Comparison of ENCODE assay signal across 1 cellular context in genomic region chr7:140390466-140391190, GRCh38.
TF ChIP-seq lines count a peak whose summit lies in the region.

No MANE protein-coding gene starts in this region.

TF ChIP-seq in GM12878, 131 proteins besides CTCF, POLR2A, EP300 and RAD21 (continued from another document):
- TF ChIP-seq IRF5 (IDR thresholded peaks at IDR 0.05; ENCODE audit: borderline replicate concordance) (peak; percentile 20; the same call in 1 of the 2 replicates), CBX3 (IDR thresholded peaks at IDR 0.05; ENCODE audit: borderline replicate concordance, low read depth) (no peak), RB1 (IDR thresholded peaks at IDR 0.05; ENCODE audit: borderline replicate concordance) (peak; percentile 33; the same call in 1 of the 2 replicates), ZNF24 (IDR thresholded peaks at IDR 0.05) (no peak), HCFC1 (IDR thresholded peaks at IDR 0.05; ENCODE audit: low read length) (no peak), PAX5 (IDR thresholded peaks at IDR 0.05; ENCODE audit: borderline replicate concordance, low read depth, low read length) (peak; percentile 74; the same call in 1 of the 2 replicates), RELB (IDR thresholded peaks at IDR 0.05; ENCODE audit: low read depth) (peak; percentile 66; the same call in 1 of the 2 replicates), SIN3A (IDR thresholded peaks at IDR 0.05; ENCODE audit: low read depth, low read length) (no peak), CREB1 (IDR thresholded peaks at IDR 0.05; ENCODE audit: low read depth) (0 out of 2 replicates have a peak, but pooled peaks have one; percentile 25), E2F8 (IDR thresholded peaks at IDR 0.05; ENCODE audit: low read depth, partially characterized antibody) (no peak), CREM (IDR thresholded peaks at IDR 0.05; ENCODE audit: low read depth) (peak; percentile 27; the same call in 1 of the 2 replicates), NR2F1 (conservative IDR thresholded peaks at IDR 0.05) (peak; percentile 22; the same call in 1 of the 2 replicates), EED (IDR thresholded peaks at IDR 0.05; ENCODE audit: low read depth) (peak; percentile 93), CBFB (IDR thresholded peaks at IDR 0.05; ENCODE audit: low read depth) (peak; percentile 89), SREBF2 (IDR thresholded peaks at IDR 0.05; ENCODE audit: low read length) (no peak), RUNX3 (IDR thresholded peaks at IDR 0.05; ENCODE audit: low read length) (peak; percentile 99), IKZF1 (conservative IDR thresholded peaks at IDR 0.05) (peak; percentile 74), CUX1 (IDR thresholded peaks at IDR 0.05; ENCODE audit: insufficient replicate concordance, low read depth, low read length) (no peak), USF1 (IDR thresholded peaks at IDR 0.05; ENCODE audit: borderline replicate concordance, extremely low read length, insufficient read depth, low read depth, low read length) (no peak), SUZ12 (IDR thresholded peaks at IDR 0.05; ENCODE audit: unreplicated experiment) (no peak), NBN (IDR thresholded peaks at IDR 0.05) (0 out of 2 replicates have a peak, but pooled peaks have one; percentile 36)
